12 cellular contexts compared by ENCODE assay signal in genomic region chr2:10125842-10126596, GRCh38. TPM values are rescaled to one million over a fixed set of nuclear protein-coding genes. Genes with fewer than 3 reads are reported as not detected.
A peak's percentile ranks its signal among the peaks of the same experiment; 100 is the strongest.
DNase-seq lines count a peak whose midpoint lies in the region; ATAC-seq, FAIRE-seq and TF ChIP-seq lines count a peak whose summit lies in the region.
"Had no signal": no experiment of that assay in that cellular context is flagged by ENCODE, and none has a peak within 500 bp of the region (broad histone marks: within the 10 kb centered on the region; RNA-seq: fewer than 3 reads in every experiment).

No MANE protein-coding gene starts in this region.

- H3K9ac ChIP-seq in DND-41 (ENCODE audit: low read depth, low read length) (peak overlapping the region; percentile 100), endothelial cell of umbilical vein (replicated peaks; ENCODE audit: extremely low read depth, insufficient read depth, low read length) (peak overlapping the region; percentile 14)

- H3K9me3 ChIP-seq in DND-41 (ENCODE audit: insufficient read depth, low read length, severe bottlenecking) (no peaks in the 10 kb centered on the region), endothelial cell of umbilical vein (replicated peaks; ENCODE audit: control insufficient read depth, insufficient read depth, low read length) (no peaks in the 10 kb centered on the region)
- H3K9me3 ChIP-seq: psoas muscle had no signal

- H3K79me2 ChIP-seq in DND-41 (ENCODE audit: insufficient read depth, low read length): peaks cover 98% of the 10 kb centered on the region
- H3K79me2 ChIP-seq in endothelial cell of umbilical vein (ENCODE audit: control insufficient read depth, insufficient read depth, low read length): peaks cover 58% of the 10 kb centered on the region

- CTCF ChIA-PET in RWPE1 (lab: Yijun Ruan, JAX) (interaction anchor here (0.5 to 3.5 kb wide), 5 partner anchors 29 to 1045 kb away, joined by 3 to 22 read pairs (median 3); no protein-coding TSS in a partner anchor), endothelial cell of umbilical vein (lab: Charles Lee) (interaction anchor here (0.5 to 4.7 kb wide), 16 partner anchors 8 to 534 kb away, joined by 3 to 299 read pairs (median 14); partner anchors contain the start of gene HPCAL1)

- peaks cover 64% of the 10 kb centered on the region for H3K4me1 ChIP-seq in DND-41 (ENCODE audit: insufficient read depth, low read length)
- peaks cover 43% of the 10 kb centered on the region for H3K4me1 ChIP-seq in endothelial cell of umbilical vein (ENCODE audit: control insufficient read depth, extremely low read depth, insufficient read depth, low read length)

- H3K27me3 ChIP-seq in DND-41 (ENCODE audit: insufficient read depth, low read length, poor library complexity) (no peaks in the 10 kb centered on the region), endothelial cell of umbilical vein (ENCODE audit: control insufficient read depth in 2 of 2, insufficient read depth in 2 of 2, low read length in 2 of 2) (no peaks in the 10 kb centered on the region)

- DNase-seq in DND-41 (no peak), RWPE1 (ENCODE audit: low spot score) (no peak), endothelial cell of umbilical vein (ENCODE audit: low read depth, low spot score) (no peak), H54 (ENCODE audit: insufficient read length, low spot score) (no peak), NCI-H1694 (lab: John Stamatoyannopoulos, UW) (no peak), NCI-H82 treated with DMSO at 0.1 percent for 48 hours (lab: John Stamatoyannopoulos, UW; ENCODE audit: unreplicated experiment) (no peak), KG1 (lab: John Stamatoyannopoulos, UW) (no peak)
- DNase-seq: CD4-positive, alpha-beta T cell; GDM1; psoas muscle; stimulated activated naive B cell treated with anti-CD40 and anti-IgM and Interleukin-4, amounts not matched to agents 10 μg/mL and 1 μg/mL and 100 μg/mL, for 72 hours had no signal

- H4K20me1 ChIP-seq in DND-41 (ENCODE audit: insufficient read depth, low read length) (peaks cover 74% of the 10 kb centered on the region), endothelial cell of umbilical vein (replicated peaks; ENCODE audit: control insufficient read depth, extremely low read depth, insufficient read depth, low read length) (no peaks in the 10 kb centered on the region)

- intact Hi-C loops in endothelial cell of umbilical vein (cut with micrococcal nuclease): loop anchor here (2.0 to 10.0 kb wide), 2 partner anchors 449 to 535 kb away; no protein-coding TSS in a partner anchor

- H3K4me3 ChIP-seq in DND-41 (ENCODE audit: low read depth in 1 of 2, low read length in 2 of 2): peak overlapping the region; percentile 6 to 96; a peak in 3 of 4 replicates
- H3K4me3 ChIP-seq in endothelial cell of umbilical vein (replicated peaks in 1 of 3; ENCODE audit: insufficient read depth in 1 of 3, low read depth in 1 of 3, low read length in 3 of 3): no peak overlapping the region
- H3K4me3 ChIP-seq: psoas muscle had no signal

- BruUV-seq in endothelial cell of umbilical vein (replicated peaks; lab: Mats Ljungman, UMichigan): no TSS peak

- ATAC-seq in DND-41 (ENCODE audit: insufficient read depth, low read depth): no peak
- ATAC-seq: psoas muscle; stimulated activated naive B cell treated with anti-CD40 and anti-IgM and Interleukin-4, amounts not matched to agents 10 μg/mL and 1 μg/mL and 100 μg/mL, for 72 hours had no signal

- no peak for TF ChIP-seq CTCF in 22Rv1 (IDR thresholded peaks at IDR 0.05)
- no peak for TF ChIP-seq CTCF in DND-41 (IDR thresholded peaks at IDR 0.05; ENCODE audit: borderline replicate concordance, extremely low read depth, low read length, poor library complexity, severe bottlenecking)
- TF ChIP-seq CTCF in RWPE1 (conservative IDR thresholded peaks at IDR 0.05; ENCODE audit: low read depth): no peak
- TF ChIP-seq CTCF in endothelial cell of umbilical vein (IDR thresholded peaks at IDR 0.05; ENCODE audit: extremely low read depth in 1 of 2, insufficient read depth in 1 of 2, low read depth in 1 of 2, low read length in 2 of 2): no peak

- H2AFZ ChIP-seq in DND-41 (ENCODE audit: low read depth, low read length): no peak overlapping the region
- no peak overlapping the region for H2AFZ ChIP-seq in endothelial cell of umbilical vein (ENCODE audit: low read depth, low read length)

- TF ChIP-seq POLR2A in endothelial cell of umbilical vein (IDR thresholded peaks at IDR 0.05; ENCODE audit: low read depth, low read length): no peak
- TF ChIP-seq POLR2A in H54 (IDR thresholded peaks at IDR 0.05; ENCODE audit: low read depth, low read length): no peak

- FAIRE-seq in endothelial cell of umbilical vein (lab: Jason Lieb, UNC): peak; percentile 31
- FAIRE-seq in H54 (lab: Jason Lieb, UNC): no peak

- H3K4me2 ChIP-seq in DND-41 (ENCODE audit: insufficient read depth, low read length) (peak overlapping the region; percentile 70), endothelial cell of umbilical vein (ENCODE audit: insufficient read depth, low read length) (peak overlapping the region; percentile 24)

- dilution Hi-C loops in endothelial cell of umbilical vein (cut with MboI; ENCODE audit: extremely low pct_ligation_motif_present, low sequenced_read_pairs): no loop called here

- POLR2A ChIA-PET in RWPE1 (lab: Yijun Ruan, JAX; ENCODE audit: low non-redundant PET): no interaction called here
- POLR2A ChIA-PET in endothelial cell of umbilical vein (lab: Charles Lee): interaction anchor here (0.9 to 1.0 kb wide), 2 partner anchors 9 to 177 kb away, joined by 4 read pairs; no protein-coding TSS in a partner anchor

- peaks cover 88% of the 10 kb centered on the region for H3K36me3 ChIP-seq in DND-41 (ENCODE audit: insufficient read depth, low read length)
- peaks cover 0 to 18% of the 10 kb centered on the region in 2 experiments for H3K36me3 ChIP-seq in endothelial cell of umbilical vein (ENCODE audit: control insufficient read depth in 2 of 2, extremely low read depth in 1 of 2, insufficient read depth in 2 of 2, low read length in 2 of 2)

- H3K27ac ChIP-seq in 22Rv1 (0 out of 2 replicates have a peak overlapping the region, but pooled peaks have one; percentile 99), DND-41 (ENCODE audit: low read length) (peak overlapping the region; percentile 65), RWPE1 (peak overlapping the region; percentile 41), endothelial cell of umbilical vein (ENCODE audit: insufficient read depth, low read depth, low read length) (no peak overlapping the region)
- H3K27ac ChIP-seq: psoas muscle had no signal

- H3K9me1 ChIP-seq in endothelial cell of umbilical vein (replicated peaks; ENCODE audit: control insufficient read depth, extremely low read depth, insufficient read depth, low read length): no peaks in the 10 kb centered on the region

TF ChIP-seq in endothelial cell of umbilical vein, 7 proteins besides CTCF, POLR2A, EP300 and RAD21:
- TF ChIP-seq POLR2AphosphoS5 (IDR thresholded peaks at IDR 0.05; ENCODE audit: insufficient read depth, low read depth, low read length) (no peak), GATA2 (IDR thresholded peaks at IDR 0.05; ENCODE audit: insufficient read depth, insufficient read length, low read depth, low read length) (no peak), EZH2 (IDR thresholded peaks at IDR 0.05; ENCODE audit: borderline replicate concordance, low read depth, low read length, severe bottlenecking) (no peak), JUN (IDR thresholded peaks at IDR 0.05; ENCODE audit: borderline replicate concordance, insufficient read depth, insufficient read length, low read depth) (no peak), FOS (IDR thresholded peaks at IDR 0.05; ENCODE audit: borderline replicate concordance, insufficient read depth, low read length) (no peak), MYC (IDR thresholded peaks at IDR 0.05; ENCODE audit: low read depth, low read length) (no peak)
- TF ChIP-seq, protein P1, sequence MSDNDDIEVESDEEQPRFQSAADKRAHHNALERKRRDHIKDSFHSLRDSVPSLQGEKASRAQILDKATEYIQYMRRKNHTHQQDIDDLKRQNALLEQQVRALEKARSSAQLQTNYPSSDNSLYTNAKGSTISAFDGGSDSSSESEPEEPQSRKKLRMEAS (IDR thresholded peaks at IDR 0.05; ENCODE audit: insufficient read depth, insufficient read length): no peak

RNA-seq across cellular contexts. Expression of gene RRM2, which starts 3.5 kb away (rescaled TPM):
- total RNA-seq in endothelial cell of umbilical vein: 220 and 246 TPM in 2 replicates
- 40.9 and 58.0 TPM in 2 replicates for polyA plus RNA-seq in endothelial cell of umbilical vein
- polyA plus RNA-seq in endothelial cell of umbilical vein (2011; cell fraction: cytosol; rRNA removed): 64.3 and 82.1 TPM in 2 replicates
- polyA plus RNA-seq in endothelial cell of umbilical vein (2011; cell fraction: nucleus; rRNA removed): 66.4 and 74.8 TPM in 2 replicates
- 94.1 and 188 TPM in 2 replicates for polyA plus RNA-seq in endothelial cell of umbilical vein (2012)
- 65.3 and 69.9 TPM in 2 replicates for polyA minus RNA-seq in endothelial cell of umbilical vein
- 124 TPM for polyA minus RNA-seq in endothelial cell of umbilical vein (2011; cell fraction: cytosol; rRNA and poly(A)+ RNA removed)
- 65.7 and 66.2 TPM in 2 replicates for polyA minus RNA-seq in endothelial cell of umbilical vein (2011; cell fraction: nucleus; rRNA and poly(A)+ RNA removed)

RNA-seq across cellular contexts. Expression of gene CYS1, which starts 45.8 kb away (rescaled TPM):
- total RNA-seq in endothelial cell of umbilical vein: 0.25 TPM in 1 of 2 replicates, not detected in the other
- polyA plus RNA-seq in endothelial cell of umbilical vein: 0.03 TPM in 1 of 2 replicates, not detected in the other
- 0.01 and 0.03 TPM in 2 replicates for polyA plus RNA-seq in endothelial cell of umbilical vein (2011; cell fraction: cytosol; rRNA removed)
- polyA plus RNA-seq in endothelial cell of umbilical vein (2011; cell fraction: nucleus; rRNA removed): 0.04 TPM in 1 of 2 replicates, not detected in the other
- polyA plus RNA-seq in endothelial cell of umbilical vein (2012): 0.08 TPM in 1 of 2 replicates, not detected in the other
- polyA minus RNA-seq in endothelial cell of umbilical vein: not detected in 2 replicates
- polyA minus RNA-seq in endothelial cell of umbilical vein (2011; cell fraction: cytosol; rRNA and poly(A)+ RNA removed): not detected
- polyA minus RNA-seq in endothelial cell of umbilical vein (2011; cell fraction: nucleus; rRNA and poly(A)+ RNA removed): not detected in 2 replicates
- total RNA-seq: CD4-positive, alpha-beta T cell had no signal

Comparison
In these comparisons a context has a peak if more than half of its experiments do, and no peak if none do; other contexts are left out.
1. H3K4me3 ChIP-seq: peak in DND-41 (2 of 2); none in endothelial cell of umbilical vein (0 of 3).